ENCODE assay signal across 1 cellular context in genomic region chr1:70707214-70707613, GRCh38.
TF ChIP-seq lines count a peak whose summit lies in the region.

No MANE protein-coding gene starts in this region.

TF ChIP-seq in A549, 52 proteins besides CTCF, POLR2A, EP300 and RAD21 (continued from another document):
- TF ChIP-seq HEYL (CRISPR knock-in tag; IDR thresholded peaks at IDR 0.05), result no peak
- TF ChIP-seq ZNF302 (CRISPR knock-in tag; IDR thresholded peaks at IDR 0.05), result no peak
- no peak for TF ChIP-seq MAFK (IDR thresholded peaks at IDR 0.05; ENCODE audit: partially characterized antibody)
- TF ChIP-seq TFCP2L1 (CRISPR knock-in tag; IDR thresholded peaks at IDR 0.05), result no peak
- TF ChIP-seq, protein P1, sequence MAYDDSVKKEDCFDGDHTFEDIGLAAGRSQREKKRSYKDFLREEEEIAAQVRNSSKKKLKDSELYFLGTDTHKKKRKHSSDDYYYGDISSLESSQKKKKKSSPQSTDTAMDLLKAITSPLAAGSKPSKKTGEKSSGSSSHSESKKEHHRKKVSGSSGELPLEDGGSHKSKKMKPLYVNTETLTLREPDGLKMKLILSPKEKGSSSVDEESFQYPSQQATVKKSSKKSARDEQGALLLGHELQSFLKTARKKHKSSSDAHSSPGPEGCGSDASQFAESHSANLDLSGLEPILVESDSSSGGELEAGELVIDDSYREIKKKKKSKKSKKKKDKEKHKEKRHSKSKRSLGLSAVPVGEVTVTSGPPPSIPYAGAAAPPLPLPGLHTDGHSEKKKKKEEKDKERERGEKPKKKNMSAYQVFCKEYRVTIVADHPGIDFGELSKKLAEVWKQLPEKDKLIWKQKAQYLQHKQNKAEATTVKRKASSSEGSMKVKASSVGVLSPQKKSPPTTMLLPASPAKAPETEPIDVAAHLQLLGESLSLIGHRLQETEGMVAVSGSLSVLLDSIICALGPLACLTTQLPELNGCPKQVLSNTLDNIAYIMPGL (CRISPR knock-in tag; IDR thresholded peaks at IDR 0.05; ENCODE audit: borderline replicate concordance), result no peak
- TF ChIP-seq, protein P2, sequence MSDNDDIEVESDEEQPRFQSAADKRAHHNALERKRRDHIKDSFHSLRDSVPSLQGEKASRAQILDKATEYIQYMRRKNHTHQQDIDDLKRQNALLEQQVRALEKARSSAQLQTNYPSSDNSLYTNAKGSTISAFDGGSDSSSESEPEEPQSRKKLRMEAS (IDR thresholded peaks at IDR 0.05), result no peak
- TF ChIP-seq NFE2L2 (conservative IDR thresholded peaks at IDR 0.05; ENCODE audit: low read length), result no peak
- no peak for TF ChIP-seq USF2 (IDR thresholded peaks at IDR 0.05)
- TF ChIP-seq HDAC2 (IDR thresholded peaks at IDR 0.05), result no peak
- no peak for TF ChIP-seq ATOH8 (CRISPR knock-in tag; IDR thresholded peaks at IDR 0.05; ENCODE audit: low read depth)
- no peak for TF ChIP-seq RCOR1 (IDR thresholded peaks at IDR 0.05; ENCODE audit: low read depth, low read length)
- no peak for TF ChIP-seq PBX3 (IDR thresholded peaks at IDR 0.05)
- no peak for TF ChIP-seq NPAS2 (CRISPR knock-in tag; IDR thresholded peaks at IDR 0.05; ENCODE audit: borderline replicate concordance)
- TF ChIP-seq EHF (CRISPR knock-in tag; IDR thresholded peaks at IDR 0.05), result no peak
